Comparison of ENCODE assay signal across 26 cellular contexts in the genomic region with DNA sequence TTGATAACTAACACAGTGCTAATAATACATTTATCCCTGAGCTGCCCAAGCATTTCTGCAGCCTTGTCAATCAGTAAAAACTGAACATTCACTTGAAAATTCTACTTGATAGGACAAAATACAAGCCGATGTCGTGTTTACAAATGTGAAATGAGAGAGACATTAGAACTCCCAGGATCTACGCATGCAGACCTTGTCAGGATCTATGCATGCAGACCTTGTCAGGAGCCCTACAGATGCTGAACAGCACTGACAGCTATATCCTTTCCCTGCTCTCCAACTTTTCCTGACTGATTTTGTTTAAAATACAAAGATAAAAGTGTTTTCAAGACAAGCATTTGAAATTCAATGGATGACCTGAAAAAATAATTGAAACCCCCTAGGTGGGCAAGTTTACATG. TPM values are rescaled to one million over a fixed set of nuclear protein-coding genes. Genes with fewer than 3 reads are reported as not detected.
"Had no signal": no experiment of that assay in that cellular context is flagged by ENCODE, and none has a peak within 500 bp of the region (broad histone marks: within the 10 kb centered on the region; RNA-seq: fewer than 3 reads in every experiment).

No MANE protein-coding gene starts in this region.

- H3K27ac Mint-ChIP-seq: naive B cell, nephron had no signal

- H3K4me3 Mint-ChIP-seq: naive B cell, nephron had no signal

- H3K4me3 ChIP-seq: coronary artery, heart left ventricle, sigmoid colon, skin epidermis, stomach, thoracic aorta had no signal

- H3K4me1 ChIP-seq: sigmoid colon had no signal

- H3K27me3 ChIP-seq: heart left ventricle, neutrophil, sigmoid colon, stomach had no signal

- H3K9me3 ChIP-seq: heart left ventricle, neutrophil, sigmoid colon, stomach, thoracic aorta had no signal

- FAIRE-seq: islet of Langerhans had no signal

- DNase-seq: effector CD4-positive, alpha-beta T cell; foreskin melanocyte; heart left ventricle; hippocampal formation; kidney glomerular epithelial cell; mesendoderm; naive B cell; posterior cingulate gyrus; sigmoid colon; stimulated activated CD4-positive, alpha-beta T cell treated with anti-CD3 and anti-CD28 coated beads, Interleukin-2, amount 100 ng/mL, for 24 hours; stimulated activated naive CD4-positive, alpha-beta T cell; stomach; substantia nigra; trophoblast cell had no signal

- H3K9me3 Mint-ChIP-seq: naive B cell, nephron had no signal

- H3K4me1 Mint-ChIP-seq: naive B cell had no signal

- H3K27me3 Mint-ChIP-seq: naive B cell had no signal

- H3K27ac ChIP-seq: coronary artery, heart left ventricle, neutrophil, sigmoid colon, skin epidermis, stomach, thoracic aorta had no signal

RNA-seq across cellular contexts. Expression of gene INSM1, which starts 28.9 kb away (rescaled TPM):
- total RNA-seq: dermis microvascular lymphatic vessel endothelial cell, liver, lung microvascular endothelial cell, osteoblast, pulmonary artery endothelial cell, thoracic aorta, urinary bladder had no signal
- polyA plus RNA-seq: heart left ventricle, liver had no signal
